In the genomic region with DNA sequence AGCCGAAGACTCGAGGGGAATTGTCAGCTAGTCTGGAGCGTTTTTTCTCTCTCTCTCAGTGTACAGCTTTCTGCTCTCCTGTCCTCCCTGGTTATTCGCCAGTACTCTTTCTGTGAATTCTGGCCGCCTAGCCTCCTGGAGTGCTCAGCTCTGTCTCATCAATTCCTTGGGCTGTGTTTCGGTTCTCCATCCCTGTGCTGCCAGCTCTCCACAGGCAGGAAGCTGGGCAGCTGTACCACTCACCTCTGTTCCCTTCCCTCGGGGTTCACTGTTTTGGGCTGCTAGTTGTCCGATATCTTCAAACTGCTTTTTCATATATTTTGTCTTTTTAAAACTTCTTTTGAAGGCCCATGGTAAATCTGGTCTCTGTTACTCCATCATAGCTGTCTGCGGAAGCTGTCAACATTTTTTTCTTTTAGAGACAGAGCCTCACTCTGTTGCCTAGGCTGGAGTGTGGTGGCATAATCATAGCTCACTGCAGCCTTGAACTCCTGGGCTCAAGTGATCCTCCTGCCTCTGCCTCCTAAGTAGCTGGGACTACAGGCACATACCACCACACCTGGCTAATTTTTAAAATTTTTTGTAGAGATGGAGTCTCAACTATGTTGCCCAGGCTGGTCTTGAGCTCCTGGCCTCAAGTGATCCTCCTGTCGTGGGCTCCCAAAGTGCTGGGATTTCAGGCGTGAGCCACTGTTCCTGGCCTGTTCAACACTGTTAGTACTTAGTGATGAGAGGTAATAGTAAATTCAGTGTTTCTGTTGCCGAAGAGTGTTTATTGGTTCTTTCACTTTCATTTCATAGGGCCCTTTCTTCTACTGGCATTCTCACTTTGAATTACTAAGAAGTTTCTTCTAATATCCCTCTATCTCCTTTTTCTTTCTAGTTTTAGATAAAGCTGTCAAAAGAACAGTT, we compare ENCODE assay signal across 9 cellular contexts. TPM values are rescaled to one million over a fixed set of nuclear protein-coding genes. Genes with fewer than 3 reads are reported as not detected.
DNase-seq lines count a peak whose midpoint lies in the region; ATAC-seq, FAIRE-seq and TF ChIP-seq lines count a peak whose summit lies in the region.
"Had no signal": no experiment of that assay in that cellular context is flagged by ENCODE, and none has a peak within 500 bp of the region (broad histone marks: within the 10 kb centered on the region; RNA-seq: fewer than 3 reads in every experiment).

No MANE protein-coding gene starts in this region.

- in situ Hi-C loops in HepG2 (cut with HindIII; ENCODE audit: extremely low pct_ligation_motif_present, low pct_unique_long_range_greater_than_20kb), result no loop called here

- peak overlapping the region; percentile 28; the same call in 1 of the 2 replicates for H3K4me3 ChIP-seq in GM12864 (ENCODE audit: low read depth, low read length)
- H3K4me3 ChIP-seq in HepG2 (replicated peaks in 1 of 3; ENCODE audit: insufficient read depth in 1 of 3, low read depth in 2 of 3, low read length in 3 of 3), result no peak overlapping the region
- H3K4me3 ChIP-seq: PC-9 had no signal

- TF ChIP-seq RAD21 in HepG2 (CRISPR knock-in tag; IDR thresholded peaks at IDR 0.05), result no peak

- peaks cover 24% of the 10 kb centered on the region for H3K4me1 ChIP-seq in HepG2 (ENCODE audit: insufficient read depth, low read length)

- POLR2A ChIA-PET in HepG2 (lab: Yijun Ruan, JAX), result interaction anchor here (0.6 kb wide), 1 partner anchor 18 kb away, joined by 3 read pairs; the partner anchor contains the start of gene ZCCHC4

- 96% methylated on average over 12 of the region's 12 CpGs for WGBS in HepG2 (ENCODE audit: low lambda C conversion rate)

- H3K27ac ChIP-seq in HepG2 (ENCODE audit: extremely low read length, insufficient read depth, low read length), result no peak overlapping the region
- H3K27ac ChIP-seq: PC-9 had no signal

- DNase-seq in GM12864 (ENCODE audit: low read depth) (no peak), HepG2 (ENCODE audit: low spot score) (no peak), DMS153 (lab: John Stamatoyannopoulos, UW) (no peak), RPMI8226 (no peak), DMS79 (lab: John Stamatoyannopoulos, UW) (no peak), HUDEP-2 (lab: John Stamatoyannopoulos, UW; ENCODE audit: unreplicated experiment in 76 of 76) (no peak)
- DNase-seq: PC-9 had no signal

- no peak for TF ChIP-seq POLR2A in HepG2 (IDR thresholded peaks at IDR 0.05; ENCODE audit: insufficient read depth in 1 of 2, low read depth in 2 of 2, low read length in 2 of 2)

- CTCF ChIA-PET in HepG2 (lab: Yijun Ruan, JAX; ENCODE audit: low intra/inter-chr PET ratio, low total read pairs), result no interaction called here

- no peak for TF ChIP-seq EP300 in HepG2 (IDR thresholded peaks at IDR 0.05; ENCODE audit: low read depth in 2 of 2, low read length in 2 of 2)
- no peak for TF ChIP-seq EP300 in HepG2 (CRISPR knock-in tag; IDR thresholded peaks at IDR 0.05; ENCODE audit: borderline replicate concordance)

- intact Hi-C loops in HepG2 (cut with micrococcal nuclease; ENCODE audit: unreplicated experiment), result no loop called here

- H3K9ac ChIP-seq in HepG2 (ENCODE audit: insufficient read depth, low read depth, low read length), result no peak overlapping the region

- H2AFZ ChIP-seq in HepG2 (ENCODE audit: low read length), result no peak overlapping the region
- H2AFZ ChIP-seq: PC-9 had no signal

- ATAC-seq in GM21381 (IDR thresholded peaks at IDR 0.05; ENCODE audit: unreplicated experiment) (peak; percentile 82), HG03565 (IDR thresholded peaks at IDR 0.05; ENCODE audit: unreplicated experiment) (peak; percentile 92), HepG2 (peak; percentile 29; the same call in 2 of the 3 replicates)

- peaks cover 0 to 10% of the 10 kb centered on the region in 2 experiments; a peak in 1 of 5 replicates for H3K36me3 ChIP-seq in HepG2 (replicated peaks in 1 of 2; ENCODE audit: control insufficient read depth in 1 of 2, insufficient read depth in 2 of 2, low read length in 2 of 2)

- TF ChIP-seq CTCF in GM12864 (IDR thresholded peaks at IDR 0.05; ENCODE audit: low read depth, low read length, missing control alignments) (no peak), HepG2 (CRISPR knock-in tag; IDR thresholded peaks at IDR 0.05) (no peak)

- H4K20me1 ChIP-seq in HepG2 (ENCODE audit: insufficient read depth, low read length), result no peaks in the 10 kb centered on the region

- peaks cover 6% of the 10 kb centered on the region for H3K79me2 ChIP-seq in HepG2 (ENCODE audit: insufficient read depth, low read length)

- H3K27me3 ChIP-seq in HepG2 (ENCODE audit: control insufficient read depth in 1 of 2, insufficient read depth in 2 of 2, low read length in 2 of 2), result no peaks in the 10 kb centered on the region

- BruUV-seq in HepG2 (replicated peaks; lab: Mats Ljungman, UMichigan), result no TSS peak

- H3K9me3 ChIP-seq in HepG2 (ENCODE audit: low read length), result no peaks in the 10 kb centered on the region

- H3K4me2 ChIP-seq in HepG2 (ENCODE audit: low read depth, low read length), result no peak overlapping the region
- H3K4me2 ChIP-seq: PC-9 had no signal

- FAIRE-seq in HepG2 (lab: Jason Lieb, UNC), result no peak

TF ChIP-seq in HepG2, 621 proteins besides CTCF, POLR2A, EP300 and RAD21 (continues in another document):
- TF ChIP-seq MAFF (IDR thresholded peaks at IDR 0.05; ENCODE audit: low read depth, low read length), result no peak
- TF ChIP-seq GMEB1 (CRISPR knock-in tag; IDR thresholded peaks at IDR 0.05; ENCODE audit: borderline replicate concordance), result no peak

RNA-seq across cellular contexts. Expression of gene ZCCHC4, which starts 18.6 kb away (rescaled TPM):
- total RNA-seq in HepG2 (2016; rRNA removed; fragmentation: Illumina TruSeq; extraction: Trizol), result 15.0 and 16.9 TPM in 2 replicates
- 12.1 and 12.6 TPM in 2 replicates for total RNA-seq in HepG2 (2016; cell fraction: cytosol; rRNA removed; fragmentation: Illumina TruSeq; extraction: Trizol; ENCODE audit: low read depth)
- total RNA-seq in HepG2 (2016; cell fraction: insoluble cytoplasmic fraction; rRNA removed; fragmentation: Illumina TruSeq; extraction: Trizol), result 14.8 and 16.4 TPM in 2 replicates
- total RNA-seq in HepG2 (2016; cell fraction: membrane; rRNA removed; fragmentation: Illumina TruSeq; extraction: Trizol), result 6.9 and 9.6 TPM in 2 replicates
- 17.4 and 19.8 TPM in 2 replicates for total RNA-seq in HepG2 (2016; cell fraction: nucleus; rRNA removed; fragmentation: Illumina TruSeq; extraction: Trizol)
- polyA plus RNA-seq in HepG2 (2011; rRNA removed), result 10.4 and 13.2 TPM in 2 replicates
- 6.0 and 7.9 TPM in 2 replicates for polyA plus RNA-seq in HepG2 (2011; cell fraction: cytosol; rRNA removed)
- 7.9 and 11.6 TPM in 2 replicates for polyA plus RNA-seq in HepG2 (2011; cell fraction: nucleus; rRNA removed)
- 6.0 and 7.5 TPM in 2 replicates for polyA plus RNA-seq in HepG2 (2012)
- polyA plus RNA-seq in HepG2 (2016; cell fraction: cytosol; fragmentation: Illumina TruSeq; extraction: Trizol; ENCODE audit: low read depth), result 0.93 and 1.2 TPM in 2 replicates
- 13.4 and 14.0 TPM in 2 replicates for polyA plus RNA-seq in HepG2 (2016; cell fraction: insoluble cytoplasmic fraction; fragmentation: Illumina TruSeq; extraction: Trizol; ENCODE audit: low read depth)
- polyA plus RNA-seq in HepG2 (2016; cell fraction: membrane; fragmentation: Illumina TruSeq; extraction: Trizol; ENCODE audit: low read depth), result 2.5 and 2.6 TPM in 2 replicates
- 18.4 and 20.1 TPM in 2 replicates for polyA plus RNA-seq in HepG2 (2016; cell fraction: nucleus; fragmentation: Illumina TruSeq; extraction: Trizol; ENCODE audit: insufficient read depth, low read depth)
- 8.2 and 9.8 TPM in 2 replicates for polyA minus RNA-seq in HepG2 (2011; rRNA and poly(A)+ RNA removed; ENCODE audit: low replicate concordance)
- polyA minus RNA-seq in HepG2 (2011; cell fraction: cytosol; rRNA and poly(A)+ RNA removed), result 6.8 and 9.1 TPM in 2 replicates
- 54.5 and 56.7 TPM in 2 replicates for polyA minus RNA-seq in HepG2 (2011; cell fraction: nucleus; rRNA and poly(A)+ RNA removed)

RNA-seq across cellular contexts. Expression of gene ANAPC4, which starts 45.9 kb away (rescaled TPM):
- total RNA-seq in HepG2 (2016; rRNA removed; fragmentation: Illumina TruSeq; extraction: Trizol), result 29.4 and 30.2 TPM in 2 replicates
- total RNA-seq in HepG2 (2016; cell fraction: cytosol; rRNA removed; fragmentation: Illumina TruSeq; extraction: Trizol; ENCODE audit: low read depth), result 3.3 and 3.7 TPM in 2 replicates
- 27.8 and 32.4 TPM in 2 replicates for total RNA-seq in HepG2 (2016; cell fraction: insoluble cytoplasmic fraction; rRNA removed; fragmentation: Illumina TruSeq; extraction: Trizol)
- 4.8 and 6.7 TPM in 2 replicates for total RNA-seq in HepG2 (2016; cell fraction: membrane; rRNA removed; fragmentation: Illumina TruSeq; extraction: Trizol)
- total RNA-seq in HepG2 (2016; cell fraction: nucleus; rRNA removed; fragmentation: Illumina TruSeq; extraction: Trizol), result 50.0 and 57.1 TPM in 2 replicates
- 10.3 and 14.5 TPM in 2 replicates for polyA plus RNA-seq in HepG2 (2011; rRNA removed)
- polyA plus RNA-seq in HepG2 (2011; cell fraction: cytosol; rRNA removed), result 2.8 and 3.1 TPM in 2 replicates
- 27.8 and 35.7 TPM in 2 replicates for polyA plus RNA-seq in HepG2 (2011; cell fraction: nucleus; rRNA removed)
- polyA plus RNA-seq in HepG2 (2012), result 11.4 and 14.0 TPM in 2 replicates
- 0.96 and 0.99 TPM in 2 replicates for polyA plus RNA-seq in HepG2 (2016; cell fraction: cytosol; fragmentation: Illumina TruSeq; extraction: Trizol; ENCODE audit: low read depth)
- 18.2 and 19.3 TPM in 2 replicates for polyA plus RNA-seq in HepG2 (2016; cell fraction: insoluble cytoplasmic fraction; fragmentation: Illumina TruSeq; extraction: Trizol; ENCODE audit: low read depth)
- 1.6 and 2.5 TPM in 2 replicates for polyA plus RNA-seq in HepG2 (2016; cell fraction: membrane; fragmentation: Illumina TruSeq; extraction: Trizol; ENCODE audit: low read depth)
- polyA plus RNA-seq in HepG2 (2016; cell fraction: nucleus; fragmentation: Illumina TruSeq; extraction: Trizol; ENCODE audit: insufficient read depth, low read depth), result 66.0 and 68.6 TPM in 2 replicates
- 6.6 and 8.6 TPM in 2 replicates for polyA minus RNA-seq in HepG2 (2011; rRNA and poly(A)+ RNA removed; ENCODE audit: low replicate concordance)
- 3.4 and 6.6 TPM in 2 replicates for polyA minus RNA-seq in HepG2 (2011; cell fraction: cytosol; rRNA and poly(A)+ RNA removed)
- polyA minus RNA-seq in HepG2 (2011; cell fraction: nucleus; rRNA and poly(A)+ RNA removed), result 50.8 and 60.5 TPM in 2 replicates

Comparison
In these comparisons a context has a peak if more than half of its experiments do, and no peak if none do; other contexts are left out.
1. ATAC-seq: peak in every context shown above with its lines; median percentile 92 in HG03565; 82 in GM21381; 29 in HepG2.